In genomic region chr3:49173116-49173791, GRCh38 we compare ENCODE assay signal across 7 cellular contexts. TPM values are rescaled to one million over a fixed set of nuclear protein-coding genes. Genes with fewer than 3 reads are reported as not detected.
DNase-seq lines count a peak whose midpoint lies in the region; ATAC-seq lines count a peak whose summit lies in the region.
"Had no signal": no experiment of that assay in that cellular context is flagged by ENCODE, and none has a peak within 500 bp of the region (broad histone marks: within the 10 kb centered on the region; RNA-seq: fewer than 3 reads in every experiment).

No MANE protein-coding gene starts in this region.

- DNase-seq in HT1080 (ENCODE audit: low read depth): peak; percentile 21
- peak; percentile 30 to 86 for DNase-seq in dermis microvascular lymphatic vessel endothelial cell (ENCODE audit: low read depth in 2 of 2)
- DNase-seq in neuronal stem cell (ENCODE audit: low spot score): peak; percentile 77
- DNase-seq in kidney glomerular epithelial cell (lab: John Stamatoyannopoulos, UW): no peak
- DNase-seq in superior temporal gyrus (ENCODE audit: extremely low spot score): no peak

- H3K14ac ChIP-seq in neuronal stem cell (ENCODE audit: low read length): peak overlapping the region; percentile 95

- peaks cover 25 to 29% of the 10 kb centered on the region in 2 donors for H3K4me1 ChIP-seq in neuronal stem cell (ENCODE audit: control insufficient read depth in 2 of 2, insufficient read depth in 1 of 2, low read depth in 1 of 2, low read length in 2 of 2)

- peak overlapping the region; percentile 93 for H2BK15ac ChIP-seq in neuronal stem cell (ENCODE audit: low read length)

- H3K27me3 ChIP-seq in neuronal stem cell (ENCODE audit: control insufficient read depth in 3 of 3, insufficient read depth in 3 of 3, low read depth in 1 of 3, low read length in 3 of 3): no peaks in the 10 kb centered on the region

- H2AFZ ChIP-seq in neuronal stem cell (ENCODE audit: low read length): no peak overlapping the region

- H3K36me3 ChIP-seq in neuronal stem cell (replicated peaks in 1 of 2; ENCODE audit: control insufficient read depth in 2 of 2, insufficient read depth in 2 of 2, low read length in 2 of 2): peaks cover 22 to 33% of the 10 kb centered on the region in 2 donors

- WGBS in neuronal stem cell (ENCODE audit: extremely low coverage in 2 of 2, insufficient read length in 2 of 2, insufficient replicate concordance in 1 of 2), 2 donors: no CpG with 5 or more reads among the region's 3 CpGs

- peak overlapping the region; percentile 99 for H2AK5ac ChIP-seq in neuronal stem cell (ENCODE audit: low read depth, low read length)

- H3K23ac ChIP-seq in neuronal stem cell (ENCODE audit: low read depth, low read length, poor library complexity): peak overlapping the region; percentile 13

- no peaks in the 10 kb centered on the region for H3K9me3 ChIP-seq in neuronal stem cell (replicated peaks in 1 of 2; ENCODE audit: control insufficient read depth in 2 of 2, insufficient read depth in 1 of 2, low read depth in 1 of 2, low read length in 2 of 2)

- H3K79me1 ChIP-seq in neuronal stem cell (ENCODE audit: low read depth, low read length): peaks cover 11% of the 10 kb centered on the region

- H3K9ac ChIP-seq in neuronal stem cell (ENCODE audit: low read depth, low read length, poor library complexity): no peak overlapping the region

- H2BK120ac ChIP-seq in neuronal stem cell (ENCODE audit: low read depth, low read length): peak overlapping the region; percentile 52

- H4K91ac ChIP-seq in neuronal stem cell (ENCODE audit: low read depth, low read length, poor library complexity): peak overlapping the region; percentile 86

- no peak for ATAC-seq in HG03439 (IDR thresholded peaks at IDR 0.05; ENCODE audit: unreplicated experiment)
- ATAC-seq: GM12878 had no signal

- peak overlapping the region; percentile 69 to 86 for H3K4me3 ChIP-seq in neuronal stem cell (ENCODE audit: low read length in 2 of 2)
- H3K4me3 ChIP-seq: GM12878 had no signal

- H2BK12ac ChIP-seq in neuronal stem cell (ENCODE audit: low read length): peak overlapping the region; percentile 100

- peak overlapping the region; percentile 92 for H3K4me2 ChIP-seq in neuronal stem cell (ENCODE audit: insufficient read depth, low read length, poor library complexity, severe bottlenecking)

- peak overlapping the region; percentile 97 for H2BK5ac ChIP-seq in neuronal stem cell (ENCODE audit: low read length)

- peak overlapping the region; percentile 97 for H3K4ac ChIP-seq in neuronal stem cell (ENCODE audit: low read length)

- H3K27ac ChIP-seq in neuronal stem cell (replicated peaks; ENCODE audit: low read length): peak overlapping the region; percentile 99

- H3K18ac ChIP-seq in neuronal stem cell (ENCODE audit: low read length): peak overlapping the region; percentile 93

- no peak overlapping the region for H4K8ac ChIP-seq in neuronal stem cell (ENCODE audit: low read depth, low read length)

RNA-seq across cellular contexts. Expression of gene KLHDC8B, which starts 1.9 kb away (rescaled TPM):
- total RNA-seq in HT1080 (2014; rRNA removed; shearing (Covaris generic)): 3.2 and 5.1 TPM in 2 replicates
- 1.5 and 1.9 TPM in 2 replicates for polyA plus RNA-seq in HT1080 (2015; cell fraction: cytosol; rRNA removed)
- polyA plus RNA-seq in HT1080 (2015; cell fraction: nucleus; rRNA removed): 5.3 and 5.6 TPM in 2 replicates
- total RNA-seq in dermis microvascular lymphatic vessel endothelial cell: 47.4 and 78.3 TPM in 2 replicates
- 44.7 TPM for polyA plus RNA-seq in neuronal stem cell (2013, experiment 1 of 2)
- polyA plus RNA-seq in neuronal stem cell (2013, experiment 2 of 2): 43.9 TPM

RNA-seq across cellular contexts. Expression of gene CCDC71, which starts 7.1 kb away (rescaled TPM):
- 32.0 and 36.2 TPM in 2 replicates for total RNA-seq in HT1080 (2014; rRNA removed; shearing (Covaris generic))
- 42.6 and 52.0 TPM in 2 replicates for polyA plus RNA-seq in HT1080 (2015; cell fraction: cytosol; rRNA removed)
- 26.6 and 31.8 TPM in 2 replicates for polyA plus RNA-seq in HT1080 (2015; cell fraction: nucleus; rRNA removed)
- total RNA-seq in dermis microvascular lymphatic vessel endothelial cell: 11.8 and 19.5 TPM in 2 replicates
- polyA plus RNA-seq in neuronal stem cell (2013, experiment 1 of 2): 17.1 TPM
- 16.2 TPM for polyA plus RNA-seq in neuronal stem cell (2013, experiment 2 of 2)

RNA-seq across cellular contexts. Expression of gene LAMB2, which starts 40.4 kb away (rescaled TPM):
- total RNA-seq in HT1080 (2014; rRNA removed; shearing (Covaris generic)): 96.4 and 98.1 TPM in 2 replicates
- 18.0 and 20.7 TPM in 2 replicates for polyA plus RNA-seq in HT1080 (2015; cell fraction: cytosol; rRNA removed)
- polyA plus RNA-seq in HT1080 (2015; cell fraction: nucleus; rRNA removed): 437 and 482 TPM in 2 replicates
- total RNA-seq in dermis microvascular lymphatic vessel endothelial cell: 657 and 1,145 TPM in 2 replicates
- 91.9 TPM for polyA plus RNA-seq in neuronal stem cell (2013, experiment 1 of 2)
- polyA plus RNA-seq in neuronal stem cell (2013, experiment 2 of 2): 91.3 TPM

RNA-seq across cellular contexts. Expression of gene USP19, which starts 52.6 kb away (rescaled TPM):
- total RNA-seq in HT1080 (2014; rRNA removed; shearing (Covaris generic)): 76.4 and 77.3 TPM in 2 replicates
- 41.8 and 45.5 TPM in 2 replicates for polyA plus RNA-seq in HT1080 (2015; cell fraction: cytosol; rRNA removed)
- polyA plus RNA-seq in HT1080 (2015; cell fraction: nucleus; rRNA removed): 129 and 136 TPM in 2 replicates
- 30.4 and 41.0 TPM in 2 replicates for total RNA-seq in dermis microvascular lymphatic vessel endothelial cell
- 22.3 TPM for polyA plus RNA-seq in neuronal stem cell (2013, experiment 1 of 2)
- 21.3 TPM for polyA plus RNA-seq in neuronal stem cell (2013, experiment 2 of 2)

Comparison
In these comparisons a context has a peak if more than half of its experiments do, and no peak if none do; other contexts are left out.
1. DNase-seq: peak in HT1080 (single experiment), dermis microvascular lymphatic vessel endothelial cell (2 of 2) and neuronal stem cell (single experiment); none in kidney glomerular epithelial cell (single experiment) and superior temporal gyrus (single experiment).